In the genomic region with DNA sequence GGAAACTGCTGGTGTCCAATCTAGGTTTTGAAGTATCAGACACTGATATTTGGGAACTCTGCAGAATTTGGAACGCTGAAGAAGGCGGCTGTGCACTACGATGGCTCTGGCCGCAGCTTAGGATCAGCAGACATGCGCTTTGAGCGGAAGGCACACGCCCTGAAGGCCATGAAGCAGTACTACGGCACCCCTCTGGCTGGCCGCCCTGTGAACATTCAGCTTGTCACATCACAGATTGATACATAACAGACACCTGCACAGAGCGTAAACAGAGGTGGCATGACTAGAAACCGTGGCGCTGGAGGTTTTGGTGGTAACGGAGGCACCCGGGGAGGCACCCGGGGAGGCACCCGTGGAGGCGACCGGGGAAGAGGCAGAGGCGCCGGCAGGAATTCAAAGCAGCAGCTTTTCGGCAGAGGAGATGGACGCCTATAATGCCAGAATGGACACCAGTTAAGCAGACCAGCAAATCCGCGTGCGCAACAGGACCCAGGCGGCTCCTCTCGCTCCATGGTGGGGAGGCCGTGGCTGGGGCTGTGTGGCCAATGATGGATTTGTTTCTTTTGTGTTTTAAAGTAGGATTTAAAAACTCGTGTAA, we compare ENCODE assay signal across 27 cellular contexts. TPM values are rescaled to one million over a fixed set of nuclear protein-coding genes. Genes with fewer than 3 reads are reported as not detected.
"Had no signal": no experiment of that assay in that cellular context is flagged by ENCODE, and none has a peak within 500 bp of the region (broad histone marks: within the 10 kb centered on the region; RNA-seq: fewer than 3 reads in every experiment).

No MANE protein-coding gene starts in this region.

- DNase-seq: activated CD4-positive, alpha-beta T cell treated with anti-CD3 and anti-CD28 coated beads, Interleukin-2, amount 10 ng/mL, durations not matched to agents 24 days and 14 days; activated CD4-positive, CD25-positive, alpha-beta regulatory T cell treated with anti-CD3 and anti-CD28 coated beads, Interleukin-2, amount 50 U/mL, for 72 hours; activated CD8-positive, alpha-beta memory T cell treated with anti-CD3 and anti-CD28 coated beads, Interleukin-2, amount 10 ng/mL, durations not matched to agents 7 days and 5 days; activated CD8-positive, alpha-beta T cell treated with anti-CD3 and anti-CD28 coated beads, Interleukin-2, amount 10 ng/mL, durations not matched to agents 7 days and 5 days; activated naive CD8-positive, alpha-beta T cell treated with anti-CD3 and anti-CD28 coated beads, Interleukin-2, amount 50 U/mL, for 24 hours; activated T-cell treated with anti-CD3 and anti-CD28 coated beads, Interleukin-2, amount 50 U/mL, for 48 hours; dorsolateral prefrontal cortex; effector memory CD4-positive, alpha-beta T cell; kidney; left colon; mammary epithelial cell; midbrain; naive thymus-derived CD4-positive, alpha-beta T cell; occipital lobe; psoas muscle; sigmoid colon; small intestine; stimulated activated CD4-positive, alpha-beta T cell treated with anti-CD3 and anti-CD28 coated beads, Interleukin-4, amount 100 ng/mL, for 24 hours; T-helper 9 cell had no signal

- H3K27ac ChIP-seq: dorsolateral prefrontal cortex, gastroesophageal sphincter, hepatocyte, parathyroid adenoma, psoas muscle, sigmoid colon, upper lobe of left lung, WERI-Rb-1 had no signal

- H3K9me3 ChIP-seq: gastroesophageal sphincter, psoas muscle, sigmoid colon, upper lobe of left lung had no signal

- H3K27me3 ChIP-seq: dorsolateral prefrontal cortex, gastroesophageal sphincter, hepatocyte, sigmoid colon, upper lobe of left lung had no signal

- H2AFZ ChIP-seq: hepatocyte, parathyroid adenoma had no signal

- H3K4me3 ChIP-seq: dorsolateral prefrontal cortex, gastroesophageal sphincter, hepatocyte, psoas muscle, sigmoid colon, upper lobe of left lung had no signal

- H3K4me1 ChIP-seq: gastroesophageal sphincter, parathyroid adenoma, psoas muscle, sigmoid colon, upper lobe of left lung had no signal

- H3K36me3 ChIP-seq: gastroesophageal sphincter, sigmoid colon, upper lobe of left lung, WERI-Rb-1 had no signal

- H3K4me2 ChIP-seq: hepatocyte had no signal

- H3K79me2 ChIP-seq: hepatocyte, parathyroid adenoma had no signal

- H3K9ac ChIP-seq: parathyroid adenoma had no signal

RNA-seq across cellular contexts. Expression of gene CCL24, which starts 22.2 kb away (rescaled TPM):
- total RNA-seq: activated CD4-positive, alpha-beta T cell treated with anti-CD3 and anti-CD28 coated beads, Interleukin-2, amount 10 ng/mL, durations not matched to agents 24 days and 14 days; activated CD8-positive, alpha-beta memory T cell treated with anti-CD3 and anti-CD28 coated beads, Interleukin-2, amount 10 ng/mL, durations not matched to agents 7 days and 5 days; activated CD8-positive, alpha-beta T cell treated with anti-CD3 and anti-CD28 coated beads, Interleukin-2, amount 10 ng/mL, durations not matched to agents 7 days and 5 days; activated T-helper 2 cell treated with anti-CD3 and anti-CD28 coated beads, Interferon-gamma antibody, Interleukin-2, Interleukin-4, amounts not matched to agents 10 μg/mL and 5 μg/mL and 100 μg/mL, durations not matched to agents 14 hours and 24 hours and 36 hours; dorsolateral prefrontal cortex; epithelial cell of proximal tubule; hepatocyte; kidney; mammary epithelial cell; naive thymus-derived CD4-positive, alpha-beta T cell; occipital lobe; psoas muscle; sigmoid colon had no signal
- polyA plus RNA-seq: hepatocyte; mammary epithelial cell; naive thymus-derived CD4-positive, alpha-beta T cell; neural cell; psoas muscle had no signal
